In the genomic region with DNA sequence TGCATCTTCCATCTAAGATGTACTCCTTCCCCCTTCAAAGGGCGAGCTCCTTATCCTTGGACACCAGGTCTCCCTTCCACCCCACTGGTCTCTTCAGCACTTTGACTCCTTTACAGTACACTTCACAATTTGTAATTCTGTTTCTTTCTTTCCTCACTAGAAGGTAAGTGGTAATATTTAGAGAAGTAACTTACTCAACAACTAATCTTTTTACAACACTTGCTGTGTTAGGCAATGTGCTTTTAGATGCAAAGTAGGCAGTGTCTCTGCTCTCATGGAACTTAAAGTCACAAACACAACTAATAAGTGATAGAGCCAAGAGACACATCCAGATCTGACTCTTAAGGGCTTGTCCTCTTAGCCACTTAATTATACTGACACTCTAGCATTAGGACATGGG, we compare ENCODE assay signal across 1 cellular context.
TF ChIP-seq lines count a peak whose summit lies in the region.

No MANE protein-coding gene starts in this region.

TF ChIP-seq in HepG2, 621 proteins besides CTCF, POLR2A, EP300 and RAD21:
- TF ChIP-seq TCF7 (IDR thresholded peaks at IDR 0.05; ENCODE audit: low read depth) (no peak), CEBPB (IDR thresholded peaks at IDR 0.05; ENCODE audit: borderline replicate concordance, low read depth, low read length) (peak; percentile 15; the same call in 1 of the 2 replicates), TOPORS (CRISPR knock-in tag; IDR thresholded peaks at IDR 0.05) (no peak), ZNF782 (CRISPR knock-in tag; IDR thresholded peaks at IDR 0.05; ENCODE audit: borderline replicate concordance) (no peak), BCL6 (CRISPR knock-in tag; IDR thresholded peaks at IDR 0.05) (peak; percentile 24; the same call in 1 of the 2 replicates)
- TF ChIP-seq, protein P1, sequence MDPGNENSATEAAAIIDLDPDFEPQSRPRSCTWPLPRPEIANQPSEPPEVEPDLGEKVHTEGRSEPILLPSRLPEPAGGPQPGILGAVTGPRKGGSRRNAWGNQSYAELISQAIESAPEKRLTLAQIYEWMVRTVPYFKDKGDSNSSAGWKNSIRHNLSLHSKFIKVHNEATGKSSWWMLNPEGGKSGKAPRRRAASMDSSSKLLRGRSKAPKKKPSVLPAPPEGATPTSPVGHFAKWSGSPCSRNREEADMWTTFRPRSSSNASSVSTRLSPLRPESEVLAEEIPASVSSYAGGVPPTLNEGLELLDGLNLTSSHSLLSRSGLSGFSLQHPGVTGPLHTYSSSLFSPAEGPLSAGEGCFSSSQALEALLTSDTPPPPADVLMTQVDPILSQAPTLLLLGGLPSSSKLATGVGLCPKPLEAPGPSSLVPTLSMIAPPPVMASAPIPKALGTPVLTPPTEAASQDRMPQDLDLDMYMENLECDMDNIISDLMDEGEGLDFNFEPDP (CRISPR knock-in tag; conservative IDR thresholded peaks at IDR 0.05): 0 out of 2 replicates have a peak, but pooled peaks have one; percentile 41
TF ChIP-seq in HepG2: peak in this region for 3.
